Comparison of ENCODE assay signal across 18 cellular contexts in genomic region chr11:70130636-70131035, GRCh38. TPM values are rescaled to one million over a fixed set of nuclear protein-coding genes. Genes with fewer than 3 reads are reported as not detected.
DNase-seq lines count a peak whose midpoint lies in the region; ATAC-seq and TF ChIP-seq lines count a peak whose summit lies in the region.
"Had no signal": no experiment of that assay in that cellular context is flagged by ENCODE, and none has a peak within 500 bp of the region (broad histone marks: within the 10 kb centered on the region; RNA-seq: fewer than 3 reads in every experiment).

No MANE protein-coding gene starts in this region.

- H3K27ac Mint-ChIP-seq in stimulated activated naive CD8-positive, alpha-beta T cell treated with anti-CD3 and anti-CD28 coated beads, Interleukin-15, amount 100 ng/mL, for 72 hours = no peak overlapping the region
- H3K27ac Mint-ChIP-seq in T-cell = no peak overlapping the region
- H3K27ac Mint-ChIP-seq: B cell; CD4-positive, alpha-beta T cell; CD8-positive, alpha-beta T cell had no signal

- H3K36me3 ChIP-seq in ascending aorta (peaks cover 43 to 62% of the 10 kb centered on the region in 2 donors), osteoblast (ENCODE audit: insufficient read depth, low read length) (no peaks in the 10 kb centered on the region)
- H3K36me3 ChIP-seq: BLaER1 treated with 17β-estradiol and CSF1 and Interleukin-3, amounts not matched to agents 10 nM and 100 nM had no signal

- H3K27ac ChIP-seq in ascending aorta (peak overlapping the region; percentile 64 to 86), osteoblast (ENCODE audit: low read depth, low read length) (no peak overlapping the region)
- H3K27ac ChIP-seq: BLaER1 treated with 17β-estradiol and CSF1 and Interleukin-3, amounts not matched to agents 10 nM and 100 nM; C4-2B had no signal

- intact Hi-C loops in ascending aorta (cut with DNase I) = no loop called here

- no peak overlapping the region for H3K4me2 ChIP-seq in osteoblast (ENCODE audit: insufficient read depth, low read length)
- H3K4me2 ChIP-seq: BLaER1 treated with 17β-estradiol and CSF1 and Interleukin-3, amounts not matched to agents 10 nM and 100 nM had no signal

- no peak for DNase-seq in stimulated activated naive CD8-positive, alpha-beta T cell treated with anti-CD3 and anti-CD28 coated beads, Interleukin-15, amount 100 ng/mL, for 72 hours
- no peak for DNase-seq in stimulated activated naive CD8-positive, alpha-beta T cell treated with anti-CD3 and anti-CD28 coated beads, Interleukin-15, Interleukin-2, amounts not matched to agents 100 U/mL and 50 U/mL, for 24 hours
- no peak for DNase-seq in ascending aorta (ENCODE audit: low spot score in 2 of 2)
- peak; percentile 46 for DNase-seq in osteoblast (ENCODE audit: insufficient read length, low spot score, missing footprints)
- no peak for DNase-seq in T-cell
- DNase-seq in dermis blood vessel endothelial cell = no peak
- DNase-seq in cerebellar nuclear complex (lab: John Stamatoyannopoulos, UW) = no peak
- DNase-seq: 8988T; AML-193; Caco-2; Calu3; CD4-positive, alpha-beta T cell; CD8-positive, alpha-beta T cell; DMS79 treated with DMSO at 0.1 percent for 48 hours; GF-D8 had no signal

- H3K79me2 ChIP-seq in osteoblast (ENCODE audit: insufficient read depth, low read length) = no peaks in the 10 kb centered on the region

- H4K20me1 ChIP-seq in osteoblast (ENCODE audit: insufficient read depth, low read length) = no peaks in the 10 kb centered on the region
- H4K20me1 ChIP-seq: BLaER1 treated with 17β-estradiol and CSF1 and Interleukin-3, amounts not matched to agents 10 nM and 100 nM had no signal

- H3K27me3 Mint-ChIP-seq in stimulated activated naive CD8-positive, alpha-beta T cell treated with anti-CD3 and anti-CD28 coated beads, Interleukin-15, amount 100 ng/mL, for 72 hours = peaks cover 15% of the 10 kb centered on the region
- no peaks in the 10 kb centered on the region for H3K27me3 Mint-ChIP-seq in T-cell
- H3K27me3 Mint-ChIP-seq: B cell; CD4-positive, alpha-beta T cell had no signal

- H3K4me3 Mint-ChIP-seq in stimulated activated naive CD8-positive, alpha-beta T cell treated with anti-CD3 and anti-CD28 coated beads, Interleukin-15, amount 100 ng/mL, for 72 hours = no peak overlapping the region
- no peak overlapping the region for H3K4me3 Mint-ChIP-seq in T-cell
- H3K4me3 Mint-ChIP-seq: B cell; CD4-positive, alpha-beta T cell; CD8-positive, alpha-beta T cell had no signal

- no peak for TF ChIP-seq CTCF in ascending aorta (IDR thresholded peaks at IDR 0.05)
- no peak for TF ChIP-seq CTCF in osteoblast (IDR thresholded peaks at IDR 0.05; ENCODE audit: extremely low read depth, low read depth, low read length)

- CTCF ChIA-PET in T-cell (lab: Charles Lee) = no interaction called here

- peak; percentile 6 for ATAC-seq in stimulated activated naive CD8-positive, alpha-beta T cell treated with anti-CD3 and anti-CD28 coated beads, Interleukin-15, amount 100 ng/mL, for 72 hours
- no peak for ATAC-seq in stimulated activated naive CD8-positive, alpha-beta T cell treated with anti-CD3 and anti-CD28 coated beads, Interleukin-15, Interleukin-2, amounts not matched to agents 100 U/mL and 50 U/mL, for 24 hours
- no peak for ATAC-seq in T-cell (replicated peaks in 1 of 4)
- ATAC-seq: CD8-positive, alpha-beta T cell had no signal

- no peaks in the 10 kb centered on the region for H3K9me3 Mint-ChIP-seq in stimulated activated naive CD8-positive, alpha-beta T cell treated with anti-CD3 and anti-CD28 coated beads, Interleukin-15, amount 100 ng/mL, for 72 hours
- H3K9me3 Mint-ChIP-seq in T-cell = no peaks in the 10 kb centered on the region
- H3K9me3 Mint-ChIP-seq: CD4-positive, alpha-beta T cell; CD8-positive, alpha-beta T cell had no signal

- H3K4me1 ChIP-seq in ascending aorta = peaks cover 19 to 51% of the 10 kb centered on the region in 2 donors
- peaks cover 26% of the 10 kb centered on the region for H3K4me1 ChIP-seq in osteoblast (ENCODE audit: insufficient read depth, low read length)

- no peaks in the 10 kb centered on the region for H3K4me1 Mint-ChIP-seq in stimulated activated naive CD8-positive, alpha-beta T cell treated with anti-CD3 and anti-CD28 coated beads, Interleukin-15, amount 100 ng/mL, for 72 hours
- H3K4me1 Mint-ChIP-seq in T-cell = no peaks in the 10 kb centered on the region
- H3K4me1 Mint-ChIP-seq: B cell had no signal

- no peak overlapping the region for H3K4me3 ChIP-seq in ascending aorta
- H3K4me3 ChIP-seq in osteoblast (ENCODE audit: insufficient read depth, low read length) = no peak overlapping the region
- H3K4me3 ChIP-seq: BLaER1 treated with 17β-estradiol and CSF1 and Interleukin-3, amounts not matched to agents 10 nM and 100 nM had no signal

- POLR2A ChIA-PET in T-cell (lab: Charles Lee) = no interaction called here

- no peak overlapping the region for H2AFZ ChIP-seq in osteoblast (ENCODE audit: low read length)

- no peaks in the 10 kb centered on the region for H3K36me3 Mint-ChIP-seq in T-cell
- H3K36me3 Mint-ChIP-seq: CD8-positive, alpha-beta T cell had no signal

- H3K27me3 ChIP-seq in ascending aorta = no peaks in the 10 kb centered on the region
- H3K27me3 ChIP-seq in osteoblast (ENCODE audit: insufficient read depth, low read length) = no peaks in the 10 kb centered on the region

- H3K9me3 ChIP-seq in ascending aorta (no peaks in the 10 kb centered on the region), osteoblast (ENCODE audit: low read depth, low read length) (no peaks in the 10 kb centered on the region)
- H3K9me3 ChIP-seq: BLaER1 treated with 17β-estradiol and CSF1 and Interleukin-3, amounts not matched to agents 10 nM and 100 nM; Caco-2 had no signal

RNA-seq across cellular contexts. Expression of gene ANO1, which starts 52.5 kb away (rescaled TPM):
- total RNA-seq in ascending aorta = 244 TPM
- total RNA-seq in osteoblast = 0.88 TPM in 1 of 2 replicates, not detected in the other
- total RNA-seq in T-cell = under 1 TPM in 3 of 5 donors, not detected in 2; 0.19 to 0.38 (median 0.33) TPM
- under 0.01 TPM in 1 of 2 replicates, not detected in the other for total RNA-seq in dermis blood vessel endothelial cell
- total RNA-seq: B cell; CD4-positive, alpha-beta T cell; CD8-positive, alpha-beta T cell had no signal

Comparison
In these comparisons a context has a peak if more than half of its experiments do, and no peak if none do; other contexts are left out.
1. RNA of gene ANO1, which starts 52.5 kb away (total RNA-seq): 244 TPM in ascending aorta (single experiment); 0.19 to 0.38 TPM in T-cell, 0.88 TPM in osteoblast and under 0.01 TPM in dermis blood vessel endothelial cell; every median in the first group is over 100 times any median in the second.